ENCODE assay signal across 31 cellular contexts in genomic region chr7:98163269-98163668, GRCh38. TPM values are rescaled to one million over a fixed set of nuclear protein-coding genes. Genes with fewer than 3 reads are reported as not detected.
DNase-seq lines count a peak whose midpoint lies in the region; ATAC-seq and TF ChIP-seq lines count a peak whose summit lies in the region.
"Had no signal": no experiment of that assay in that cellular context is flagged by ENCODE, and none has a peak within 500 bp of the region (broad histone marks: within the 10 kb centered on the region; RNA-seq: fewer than 3 reads in every experiment).

No MANE protein-coding gene starts in this region.

- no peaks in the 10 kb centered on the region for H3K36me3 ChIP-seq in endocrine pancreas (ENCODE audit: control insufficient read depth, insufficient read depth, low read length)
- H3K36me3 ChIP-seq in osteoblast (ENCODE audit: insufficient read depth, low read length), result no peaks in the 10 kb centered on the region
- H3K36me3 ChIP-seq: pancreas, thyroid gland had no signal

- H3K27ac ChIP-seq in C4-2B (peak overlapping the region; percentile 13; the same call in 1 of the 2 replicates), RWPE1 (peak overlapping the region; percentile 69), osteoblast (ENCODE audit: low read depth, low read length) (peak overlapping the region; percentile 28)
- H3K27ac ChIP-seq: gastrocnemius medialis, pancreas, SJSA1, thyroid gland had no signal

- TF ChIP-seq CTCF in C4-2B (conservative IDR thresholded peaks at IDR 0.05) (no peak), RWPE1 (conservative IDR thresholded peaks at IDR 0.05; ENCODE audit: low read depth) (no peak), osteoblast (IDR thresholded peaks at IDR 0.05; ENCODE audit: extremely low read depth, low read depth, low read length) (no peak)

- peaks cover 7% of the 10 kb centered on the region for H4K20me1 ChIP-seq in osteoblast (ENCODE audit: insufficient read depth, low read length)

- H3K79me2 ChIP-seq in osteoblast (ENCODE audit: insufficient read depth, low read length), result no peaks in the 10 kb centered on the region

- H3K9ac ChIP-seq in endocrine pancreas (ENCODE audit: control insufficient read depth, insufficient read depth, low read length), result peak overlapping the region; percentile 66

- DNase-seq in RWPE1 (ENCODE audit: low spot score) (no peak), osteoblast (ENCODE audit: insufficient read length, low spot score, missing footprints) (no peak), T-helper 9 cell (no peak), erythroblast (lab: John Stamatoyannopoulos, UW) (no peak)
- DNase-seq in activated CD8-positive, alpha-beta memory T cell treated with anti-CD3 and anti-CD28 coated beads, Interleukin-2, amount 50 U/mL, for 48 hours, result no peak
- DNase-seq: ACHN; activated B cell treated with CpG ODN at 0.5 μM for 24 hours; activated gamma-delta T cell; activated naive CD8-positive, alpha-beta T cell treated with anti-CD3 and anti-CD28 coated beads for 36 hours; activated T-cell treated with anti-CD3 and anti-CD28 coated beads, Interleukin-2, amount 50 U/mL, for 4 hours; aorta; CD8-positive, alpha-beta memory T cell; central memory CD4-positive, alpha-beta T cell; EL; endodermal cell; gastrocnemius medialis; H9; hippocampal formation; NCI-H2107; pancreas; spleen; stimulated activated CD4-positive, alpha-beta T cell treated with anti-CD3 and anti-CD28 coated beads, Interleukin-2, amount 100 ng/mL, for 24 hours; stimulated activated naive CD8-positive, alpha-beta T cell treated with anti-CD3 and anti-CD28 coated beads, Interleukin-15, Interleukin-2, amounts not matched to agents 100 U/mL and 50 U/mL, for 24 hours; thyroid gland had no signal

- ATAC-seq in GM19452 (IDR thresholded peaks at IDR 0.05; ENCODE audit: unreplicated experiment), result no peak
- ATAC-seq: activated T-cell treated with anti-CD3 and anti-CD28 coated beads, Interleukin-2, amount 50 U/mL, for 4 hours; gastrocnemius medialis; stimulated activated naive CD8-positive, alpha-beta T cell treated with anti-CD3 and anti-CD28 coated beads, Interleukin-15, Interleukin-2, amounts not matched to agents 100 U/mL and 50 U/mL, for 24 hours had no signal

- POLR2A ChIA-PET in RWPE1 (lab: Yijun Ruan, JAX; ENCODE audit: low non-redundant PET), result interaction anchor here (0.5 kb wide), 1 partner anchor 13 kb away, joined by 4 read pairs; no protein-coding TSS in a partner anchor

- TF ChIP-seq POLR2A in erythroblast (IDR thresholded peaks at IDR 0.05; ENCODE audit: low read length), result no peak

- H3K4me1 ChIP-seq in endocrine pancreas (ENCODE audit: control insufficient read depth, insufficient read depth, low read length), result no peaks in the 10 kb centered on the region
- peaks cover 3% of the 10 kb centered on the region for H3K4me1 ChIP-seq in osteoblast (ENCODE audit: insufficient read depth, low read length)
- H3K4me1 ChIP-seq: gastrocnemius medialis, SJSA1, thyroid gland had no signal

- CTCF ChIA-PET in RWPE1 (lab: Yijun Ruan, JAX), result interaction anchor here (12.0 kb wide), 1 partner anchor 141 kb away, joined by 202 read pairs; no protein-coding TSS in a partner anchor

- H3K27me3 ChIP-seq in endocrine pancreas (ENCODE audit: control insufficient read depth, insufficient read depth, low read length) (no peaks in the 10 kb centered on the region), osteoblast (ENCODE audit: insufficient read depth, low read length) (no peaks in the 10 kb centered on the region)
- H3K27me3 ChIP-seq: gastrocnemius medialis, pancreas, SJSA1, spleen, thyroid gland had no signal

- no peak overlapping the region for H3K4me2 ChIP-seq in osteoblast (ENCODE audit: insufficient read depth, low read length)

- no peak overlapping the region for H2AFZ ChIP-seq in osteoblast (ENCODE audit: low read length)

- no peaks in the 10 kb centered on the region for H3K9me3 ChIP-seq in endocrine pancreas (ENCODE audit: control insufficient read depth, low read length)
- H3K9me3 ChIP-seq in osteoblast (ENCODE audit: low read depth, low read length), result no peaks in the 10 kb centered on the region
- H3K9me3 ChIP-seq: gastrocnemius medialis, pancreas, SJSA1, spleen, thyroid gland had no signal

- no peak overlapping the region for H3K4me3 ChIP-seq in endocrine pancreas (ENCODE audit: control insufficient read depth, insufficient read depth, low read length)
- no peak overlapping the region for H3K4me3 ChIP-seq in osteoblast (ENCODE audit: insufficient read depth, low read length)
- H3K4me3 ChIP-seq: gastrocnemius medialis, pancreas, SJSA1, spleen, thyroid gland had no signal

RNA-seq across cellular contexts. Expression of gene BHLHA15, which starts 48.0 kb away (rescaled TPM):
- not detected in 2 replicates for total RNA-seq in osteoblast
- total RNA-seq: aorta; CD8-positive, alpha-beta memory T cell; IMR-90; LHCN-M2; neural crest cell; SJSA1 had no signal

RNA-seq across cellular contexts. Expression of gene LMTK2, which starts 56.6 kb away (rescaled TPM):
- 11.5 and 14.1 TPM in 2 replicates for total RNA-seq in osteoblast

Comparison
In these comparisons a context has a peak if more than half of its experiments do, and no peak if none do; other contexts are left out.
1. H3K27ac ChIP-seq: peak in every context shown above with its lines; median percentile 69 in RWPE1; 28 in osteoblast; 13 in C4-2B.